Comparison of ENCODE assay signal across 1 cellular context in the genomic region with DNA sequence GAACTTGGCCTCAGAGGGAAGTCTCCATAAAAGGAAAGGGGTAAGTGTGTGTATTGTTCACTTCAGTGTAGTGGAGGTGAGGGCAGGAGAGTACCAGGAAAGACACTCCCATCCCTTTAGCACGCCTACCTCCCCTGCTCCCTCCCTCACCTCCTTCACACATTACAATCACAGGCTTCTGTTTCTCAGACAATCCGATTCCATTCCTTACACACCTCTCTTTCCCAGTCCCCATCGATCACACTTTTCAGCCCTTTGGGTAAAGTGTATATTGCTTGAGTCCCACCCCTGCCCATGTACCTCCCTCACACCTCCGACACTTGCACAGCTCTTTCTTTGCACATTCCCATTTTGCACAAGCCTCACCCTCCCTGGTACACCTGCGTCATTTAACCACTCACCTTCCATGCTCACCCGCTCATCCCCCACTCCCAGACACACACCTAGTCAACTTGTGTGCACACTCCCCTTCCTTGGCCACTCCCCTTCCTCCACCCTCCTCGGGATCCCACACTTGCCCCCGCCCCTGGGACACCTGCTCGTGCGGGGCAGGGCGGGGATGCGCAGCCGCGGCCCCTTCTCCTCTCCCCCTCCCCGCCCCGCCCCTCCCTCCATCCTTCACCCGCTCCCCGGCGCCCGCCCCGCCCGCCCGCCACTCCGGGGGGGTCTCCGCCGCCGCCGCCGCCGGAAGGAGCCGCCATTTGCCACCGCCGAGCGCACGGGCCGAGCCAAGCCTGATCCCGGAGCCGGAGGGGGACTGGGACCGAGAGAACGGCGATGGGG.
TF ChIP-seq lines count a peak whose summit lies in the region.

A gene with protein sequence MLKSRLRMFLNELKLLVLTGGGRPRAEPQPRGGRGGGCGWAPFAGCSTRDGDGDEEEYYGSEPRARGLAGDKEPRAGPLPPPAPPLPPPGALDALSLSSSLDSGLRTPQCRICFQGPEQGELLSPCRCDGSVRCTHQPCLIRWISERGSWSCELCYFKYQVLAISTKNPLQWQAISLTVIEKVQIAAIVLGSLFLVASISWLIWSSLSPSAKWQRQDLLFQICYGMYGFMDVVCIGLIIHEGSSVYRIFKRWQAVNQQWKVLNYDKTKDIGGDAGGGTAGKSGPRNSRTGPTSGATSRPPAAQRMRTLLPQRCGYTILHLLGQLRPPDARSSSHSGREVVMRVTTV (plus strand): TSS at position 693 of the 783 bp plus-strand sequence. CDS start 426 bp downstream, outside the sequence.

TF ChIP-seq in HEK293, 187 proteins besides CTCF, POLR2A, EP300 and RAD21 (continued from another document and continues in another):
- TF ChIP-seq WT1 (tag by site-specific recombination; IDR thresholded peaks at IDR 0.05): peak; percentile 88; the same call in 1 of the 2 replicates
- TF ChIP-seq, protein P1, sequence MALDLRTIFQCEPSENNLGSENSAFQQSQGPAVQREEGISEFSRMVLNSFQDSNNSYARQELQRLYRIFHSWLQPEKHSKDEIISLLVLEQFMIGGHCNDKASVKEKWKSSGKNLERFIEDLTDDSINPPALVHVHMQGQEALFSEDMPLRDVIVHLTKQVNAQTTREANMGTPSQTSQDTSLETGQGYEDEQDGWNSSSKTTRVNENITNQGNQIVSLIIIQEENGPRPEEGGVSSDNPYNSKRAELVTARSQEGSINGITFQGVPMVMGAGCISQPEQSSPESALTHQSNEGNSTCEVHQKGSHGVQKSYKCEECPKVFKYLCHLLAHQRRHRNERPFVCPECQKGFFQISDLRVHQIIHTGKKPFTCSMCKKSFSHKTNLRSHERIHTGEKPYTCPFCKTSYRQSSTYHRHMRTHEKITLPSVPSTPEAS (tag by site-specific recombination; IDR thresholded peaks at IDR 0.05): no peak
- no peak for TF ChIP-seq ZNF791 (tag by site-specific recombination; IDR thresholded peaks at IDR 0.05)
- TF ChIP-seq ZNF350 (tag by site-specific recombination; IDR thresholded peaks at IDR 0.05): no peak
- no peak for TF ChIP-seq ZNF530 (tag by site-specific recombination; IDR thresholded peaks at IDR 0.05; ENCODE audit: low read depth)
- TF ChIP-seq, protein P2, sequence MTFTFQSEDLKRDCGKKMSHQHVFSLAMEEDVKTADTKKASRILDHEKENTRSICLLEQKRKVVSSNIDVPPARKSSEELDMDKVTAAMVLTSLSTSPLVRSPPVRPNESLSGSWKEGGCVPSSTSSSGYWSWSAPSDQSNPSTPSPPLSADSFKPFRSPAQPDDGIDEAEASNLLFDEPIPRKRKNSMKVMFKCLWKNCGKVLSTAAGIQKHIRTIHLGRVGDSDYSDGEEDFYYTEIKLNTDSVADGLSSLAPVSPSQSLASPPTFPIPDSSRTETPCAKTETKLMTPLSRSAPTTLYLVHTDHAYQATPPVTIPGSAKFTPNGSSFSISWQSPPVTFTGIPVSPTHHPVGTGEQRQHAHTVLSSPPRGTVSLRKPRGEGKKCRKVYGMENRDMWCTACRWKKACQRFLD (tag by site-specific recombination; IDR thresholded peaks at IDR 0.05): no peak
- TF ChIP-seq, protein P3, sequence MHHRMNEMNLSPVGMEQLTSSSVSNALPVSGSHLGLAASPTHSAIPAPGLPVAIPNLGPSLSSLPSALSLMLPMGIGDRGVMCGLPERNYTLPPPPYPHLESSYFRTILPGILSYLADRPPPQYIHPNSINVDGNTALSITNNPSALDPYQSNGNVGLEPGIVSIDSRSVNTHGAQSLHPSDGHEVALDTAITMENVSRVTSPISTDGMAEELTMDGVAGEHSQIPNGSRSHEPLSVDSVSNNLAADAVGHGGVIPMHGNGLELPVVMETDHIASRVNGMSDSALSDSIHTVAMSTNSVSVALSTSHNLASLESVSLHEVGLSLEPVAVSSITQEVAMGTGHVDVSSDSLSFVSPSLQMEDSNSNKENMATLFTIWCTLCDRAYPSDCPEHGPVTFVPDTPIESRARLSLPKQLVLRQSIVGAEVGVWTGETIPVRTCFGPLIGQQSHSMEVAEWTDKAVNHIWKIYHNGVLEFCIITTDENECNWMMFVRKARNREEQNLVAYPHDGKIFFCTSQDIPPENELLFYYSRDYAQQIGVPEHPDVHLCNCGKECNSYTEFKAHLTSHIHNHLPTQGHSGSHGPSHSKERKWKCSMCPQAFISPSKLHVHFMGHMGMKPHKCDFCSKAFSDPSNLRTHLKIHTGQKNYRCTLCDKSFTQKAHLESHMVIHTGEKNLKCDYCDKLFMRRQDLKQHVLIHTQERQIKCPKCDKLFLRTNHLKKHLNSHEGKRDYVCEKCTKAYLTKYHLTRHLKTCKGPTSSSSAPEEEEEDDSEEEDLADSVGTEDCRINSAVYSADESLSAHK (tag by site-specific recombination; IDR thresholded peaks at IDR 0.05): no peak
- TF ChIP-seq, protein P4, sequence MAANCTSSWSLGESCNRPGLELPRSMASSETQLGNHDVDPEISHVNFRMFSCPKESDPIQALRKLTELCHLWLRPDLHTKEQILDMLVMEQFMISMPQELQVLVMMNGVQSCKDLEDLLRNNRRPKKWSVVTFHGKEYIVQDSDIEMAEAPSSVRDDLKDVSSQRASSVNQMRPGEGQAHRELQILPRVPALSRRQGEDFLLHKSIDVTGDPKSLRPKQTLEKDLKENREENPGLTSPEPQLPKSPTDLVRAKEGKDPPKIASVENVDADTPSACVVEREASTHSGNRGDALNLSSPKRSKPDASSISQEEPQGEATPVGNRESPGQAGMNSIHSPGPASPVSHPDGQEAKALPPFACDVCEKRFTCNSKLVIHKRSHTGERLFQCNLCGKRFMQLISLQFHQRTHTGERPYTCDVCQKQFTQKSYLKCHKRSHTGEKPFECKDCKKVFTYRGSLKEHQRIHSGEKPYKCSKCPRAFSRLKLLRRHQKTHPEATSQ (tag by site-specific recombination; IDR thresholded peaks at IDR 0.05): no peak
- TF ChIP-seq, protein P5, sequence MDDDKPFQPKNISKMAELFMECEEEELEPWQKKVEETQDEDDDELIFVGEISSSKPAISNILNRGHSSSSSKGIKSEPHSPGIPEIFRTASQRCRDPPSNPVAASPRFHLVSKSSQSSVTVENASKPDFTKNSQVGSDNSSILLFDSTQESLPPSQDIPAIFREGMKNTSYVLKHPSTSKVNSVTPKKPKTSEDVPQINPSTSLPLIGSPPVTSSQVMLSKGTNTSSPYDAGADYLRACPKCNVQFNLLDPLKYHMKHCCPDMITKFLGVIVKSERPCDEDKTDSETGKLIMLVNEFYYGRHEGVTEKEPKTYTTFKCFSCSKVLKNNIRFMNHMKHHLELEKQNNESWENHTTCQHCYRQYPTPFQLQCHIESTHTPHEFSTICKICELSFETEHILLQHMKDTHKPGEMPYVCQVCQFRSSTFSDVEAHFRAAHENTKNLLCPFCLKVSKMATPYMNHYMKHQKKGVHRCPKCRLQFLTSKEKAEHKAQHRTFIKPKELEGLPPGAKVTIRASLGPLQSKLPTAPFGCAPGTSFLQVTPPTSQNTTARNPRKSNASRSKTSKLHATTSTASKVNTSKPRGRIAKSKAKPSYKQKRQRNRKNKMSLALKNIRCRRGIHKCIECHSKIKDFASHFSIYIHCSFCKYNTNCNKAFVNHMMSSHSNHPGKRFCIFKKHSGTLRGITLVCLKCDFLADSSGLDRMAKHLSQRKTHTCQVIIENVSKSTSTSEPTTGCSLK (tag by site-specific recombination; IDR thresholded peaks at IDR 0.05): no peak
- TF ChIP-seq ZNF133 (tag by site-specific recombination; IDR thresholded peaks at IDR 0.05): no peak
- no peak for TF ChIP-seq ZNF248 (tag by site-specific recombination; IDR thresholded peaks at IDR 0.05)
- TF ChIP-seq SCRT1 (tag by site-specific recombination; IDR thresholded peaks at IDR 0.05; ENCODE audit: borderline replicate concordance): peak; percentile 91
- no peak for TF ChIP-seq ZNF664 (tag by site-specific recombination; IDR thresholded peaks at IDR 0.05)
- TF ChIP-seq ZNF426 (tag by site-specific recombination; IDR thresholded peaks at IDR 0.05): no peak
- TF ChIP-seq SP7 (tag by site-specific recombination; IDR thresholded peaks at IDR 0.05): peak; percentile 83
- TF ChIP-seq ZNF146 (tag by site-specific recombination; IDR thresholded peaks at IDR 0.05): no peak
- TF ChIP-seq, protein P6, sequence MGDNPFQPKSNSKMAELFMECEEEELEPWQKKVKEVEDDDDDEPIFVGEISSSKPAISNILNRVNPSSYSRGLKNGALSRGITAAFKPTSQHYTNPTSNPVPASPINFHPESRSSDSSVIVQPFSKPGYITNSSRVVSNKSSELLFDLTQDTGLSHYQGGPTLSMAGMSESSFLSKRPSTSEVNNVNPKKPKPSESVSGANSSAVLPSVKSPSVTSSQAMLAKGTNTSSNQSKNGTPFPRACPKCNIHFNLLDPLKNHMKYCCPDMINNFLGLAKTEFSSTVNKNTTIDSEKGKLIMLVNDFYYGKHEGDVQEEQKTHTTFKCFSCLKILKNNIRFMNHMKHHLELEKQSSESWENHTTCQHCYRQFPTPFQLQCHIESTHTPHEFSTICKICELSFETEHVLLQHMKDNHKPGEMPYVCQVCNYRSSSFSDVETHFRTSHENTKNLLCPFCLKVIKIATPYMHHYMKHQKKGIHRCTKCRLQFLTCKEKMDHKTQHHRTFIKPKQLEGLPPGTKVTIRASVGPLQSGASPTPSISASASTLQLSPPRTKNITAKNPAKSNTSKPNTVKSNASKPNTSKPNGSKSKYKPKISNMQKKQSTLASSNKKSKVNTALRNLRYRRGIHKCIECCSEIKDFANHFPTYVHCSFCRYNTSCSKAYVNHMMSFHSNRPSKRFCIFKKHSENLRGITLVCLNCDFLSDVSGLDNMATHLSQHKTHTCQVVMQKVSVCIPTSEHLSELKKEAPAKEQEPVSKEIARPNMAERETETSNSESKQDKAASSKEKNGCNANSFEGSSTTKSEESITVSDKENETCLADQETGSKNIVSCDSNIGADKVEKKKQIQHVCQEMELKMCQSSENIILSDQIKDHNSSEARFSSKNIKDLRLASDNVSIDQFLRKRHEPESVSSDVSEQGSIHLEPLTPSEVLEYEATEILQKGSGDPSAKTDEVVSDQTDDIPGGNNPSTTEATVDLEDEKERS (tag by site-specific recombination; IDR thresholded peaks at IDR 0.05): no peak
- no peak for TF ChIP-seq ZNF585B (tag by site-specific recombination; IDR thresholded peaks at IDR 0.05)
- TF ChIP-seq ZNF629 (tag by site-specific recombination; IDR thresholded peaks at IDR 0.05): no peak; the same call in 1 of the 2 replicates
- TF ChIP-seq, protein P7, sequence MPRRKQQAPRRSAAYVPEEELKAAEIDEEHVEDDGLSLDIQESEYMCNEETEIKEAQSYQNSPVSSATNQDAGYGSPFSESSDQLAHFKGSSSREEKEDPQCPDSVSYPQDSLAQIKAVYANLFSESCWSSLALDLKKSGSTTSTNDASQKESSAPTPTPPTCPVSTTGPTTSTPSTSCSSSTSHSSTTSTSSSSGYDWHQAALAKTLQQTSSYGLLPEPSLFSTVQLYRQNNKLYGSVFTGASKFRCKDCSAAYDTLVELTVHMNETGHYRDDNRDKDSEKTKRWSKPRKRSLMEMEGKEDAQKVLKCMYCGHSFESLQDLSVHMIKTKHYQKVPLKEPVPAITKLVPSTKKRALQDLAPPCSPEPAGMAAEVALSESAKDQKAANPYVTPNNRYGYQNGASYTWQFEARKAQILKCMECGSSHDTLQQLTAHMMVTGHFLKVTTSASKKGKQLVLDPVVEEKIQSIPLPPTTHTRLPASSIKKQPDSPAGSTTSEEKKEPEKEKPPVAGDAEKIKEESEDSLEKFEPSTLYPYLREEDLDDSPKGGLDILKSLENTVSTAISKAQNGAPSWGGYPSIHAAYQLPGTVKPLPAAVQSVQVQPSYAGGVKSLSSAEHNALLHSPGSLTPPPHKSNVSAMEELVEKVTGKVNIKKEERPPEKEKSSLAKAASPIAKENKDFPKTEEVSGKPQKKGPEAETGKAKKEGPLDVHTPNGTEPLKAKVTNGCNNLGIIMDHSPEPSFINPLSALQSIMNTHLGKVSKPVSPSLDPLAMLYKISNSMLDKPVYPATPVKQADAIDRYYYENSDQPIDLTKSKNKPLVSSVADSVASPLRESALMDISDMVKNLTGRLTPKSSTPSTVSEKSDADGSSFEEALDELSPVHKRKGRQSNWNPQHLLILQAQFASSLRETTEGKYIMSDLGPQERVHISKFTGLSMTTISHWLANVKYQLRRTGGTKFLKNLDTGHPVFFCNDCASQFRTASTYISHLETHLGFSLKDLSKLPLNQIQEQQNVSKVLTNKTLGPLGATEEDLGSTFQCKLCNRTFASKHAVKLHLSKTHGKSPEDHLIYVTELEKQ (tag by site-specific recombination; IDR thresholded peaks at IDR 0.05; ENCODE audit: borderline replicate concordance): no peak
- TF ChIP-seq ZNF391 (tag by site-specific recombination; IDR thresholded peaks at IDR 0.05; ENCODE audit: borderline replicate concordance, low read depth): peak; percentile 76; the same call in 1 of the 2 replicates
- no peak; the same call in none of the 2 replicates for TF ChIP-seq GLIS2 (tag by site-specific recombination; IDR thresholded peaks at IDR 0.05)
- TF ChIP-seq ZNF155 (tag by site-specific recombination; IDR thresholded peaks at IDR 0.05): no peak
- TF ChIP-seq ZSCAN30 (tag by site-specific recombination; IDR thresholded peaks at IDR 0.05): no peak
- peak; percentile 67; the same call in 1 of the 2 replicates for TF ChIP-seq ZNF843 (tag by site-specific recombination; IDR thresholded peaks at IDR 0.05)
- no peak for TF ChIP-seq ZNF341 (tag by site-specific recombination; IDR thresholded peaks at IDR 0.05; ENCODE audit: low read depth)
- TF ChIP-seq ZIC2 (tag by site-specific recombination; IDR thresholded peaks at IDR 0.05): no peak
- no peak for TF ChIP-seq ZNF302 (tag by site-specific recombination; IDR thresholded peaks at IDR 0.05; ENCODE audit: low read depth)
- no peak for TF ChIP-seq ZFP69B (tag by site-specific recombination; IDR thresholded peaks at IDR 0.05)
- TF ChIP-seq MZF1 (tag by site-specific recombination; IDR thresholded peaks at IDR 0.05; ENCODE audit: borderline replicate concordance): no peak
- no peak for TF ChIP-seq OSR2 (tag by site-specific recombination; IDR thresholded peaks at IDR 0.05)
- TF ChIP-seq GLI4 (tag by site-specific recombination; IDR thresholded peaks at IDR 0.05): no peak
- no peak for TF ChIP-seq GFI1B (tag by site-specific recombination; IDR thresholded peaks at IDR 0.05)
- TF ChIP-seq ZNF16 (tag by site-specific recombination; IDR thresholded peaks at IDR 0.05; ENCODE audit: low read depth): no peak
- no peak for TF ChIP-seq ZNF239 (tag by site-specific recombination; IDR thresholded peaks at IDR 0.05)
- TF ChIP-seq, protein P8, sequence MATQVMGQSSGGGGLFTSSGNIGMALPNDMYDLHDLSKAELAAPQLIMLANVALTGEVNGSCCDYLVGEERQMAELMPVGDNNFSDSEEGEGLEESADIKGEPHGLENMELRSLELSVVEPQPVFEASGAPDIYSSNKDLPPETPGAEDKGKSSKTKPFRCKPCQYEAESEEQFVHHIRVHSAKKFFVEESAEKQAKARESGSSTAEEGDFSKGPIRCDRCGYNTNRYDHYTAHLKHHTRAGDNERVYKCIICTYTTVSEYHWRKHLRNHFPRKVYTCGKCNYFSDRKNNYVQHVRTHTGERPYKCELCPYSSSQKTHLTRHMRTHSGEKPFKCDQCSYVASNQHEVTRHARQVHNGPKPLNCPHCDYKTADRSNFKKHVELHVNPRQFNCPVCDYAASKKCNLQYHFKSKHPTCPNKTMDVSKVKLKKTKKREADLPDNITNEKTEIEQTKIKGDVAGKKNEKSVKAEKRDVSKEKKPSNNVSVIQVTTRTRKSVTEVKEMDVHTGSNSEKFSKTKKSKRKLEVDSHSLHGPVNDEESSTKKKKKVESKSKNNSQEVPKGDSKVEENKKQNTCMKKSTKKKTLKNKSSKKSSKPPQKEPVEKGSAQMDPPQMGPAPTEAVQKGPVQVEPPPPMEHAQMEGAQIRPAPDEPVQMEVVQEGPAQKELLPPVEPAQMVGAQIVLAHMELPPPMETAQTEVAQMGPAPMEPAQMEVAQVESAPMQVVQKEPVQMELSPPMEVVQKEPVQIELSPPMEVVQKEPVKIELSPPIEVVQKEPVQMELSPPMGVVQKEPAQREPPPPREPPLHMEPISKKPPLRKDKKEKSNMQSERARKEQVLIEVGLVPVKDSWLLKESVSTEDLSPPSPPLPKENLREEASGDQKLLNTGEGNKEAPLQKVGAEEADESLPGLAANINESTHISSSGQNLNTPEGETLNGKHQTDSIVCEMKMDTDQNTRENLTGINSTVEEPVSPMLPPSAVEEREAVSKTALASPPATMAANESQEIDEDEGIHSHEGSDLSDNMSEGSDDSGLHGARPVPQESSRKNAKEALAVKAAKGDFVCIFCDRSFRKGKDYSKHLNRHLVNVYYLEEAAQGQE (tag by site-specific recombination; IDR thresholded peaks at IDR 0.05): no peak
